12 cellular contexts compared by ENCODE assay signal in genomic region chr12:4280351-4281163, GRCh38. TPM values are rescaled to one million over a fixed set of nuclear protein-coding genes. Genes with fewer than 3 reads are reported as not detected.
DNase-seq lines count a peak whose midpoint lies in the region; ATAC-seq and TF ChIP-seq lines count a peak whose summit lies in the region.
"Had no signal": no experiment of that assay in that cellular context is flagged by ENCODE, and none has a peak within 500 bp of the region (broad histone marks: within the 10 kb centered on the region; RNA-seq: fewer than 3 reads in every experiment).

No MANE protein-coding gene starts in this region.

- TF ChIP-seq CTCF in breast epithelium (IDR thresholded peaks at IDR 0.05) (no peak), MCF 10A (IDR thresholded peaks at IDR 0.05; ENCODE audit: unreplicated experiment) (no peak), upper lobe of right lung (IDR thresholded peaks at IDR 0.05) (no peak)

- TF ChIP-seq POLR2A in breast epithelium (IDR thresholded peaks at IDR 0.05), result no peak

- no peak for DNase-seq in breast epithelium (ENCODE audit: low spot score in 2 of 2)
- DNase-seq in MCF 10A (ENCODE audit: unreplicated experiment), result no peak
- no peak for DNase-seq in effector memory CD4-positive, alpha-beta T cell
- peak; percentile 74 for DNase-seq in upper lobe of right lung
- no peak for DNase-seq in OCI-M2 (lab: John Stamatoyannopoulos, UW; ENCODE audit: unreplicated experiment)
- DNase-seq in NCI-H1417 treated with DMSO at 0.1 percent for 48 hours (lab: John Stamatoyannopoulos, UW), result no peak
- DNase-seq: kidney; NCI-H226; SK-N-SH; stimulated activated naive CD4-positive, alpha-beta T cell treated with Interleukin-2 at 50 U/mL for 16 hours had no signal

- H3K4me3 ChIP-seq in breast epithelium (peak overlapping the region in 1 of 3 donors; percentile 46), mucosa of rectum (ENCODE audit: low read length in 2 of 2) (peak overlapping the region; percentile 22 to 27), upper lobe of right lung (no peak overlapping the region)
- no peak overlapping the region for H3K4me3 ChIP-seq in effector memory CD4-positive, alpha-beta T cell (ENCODE audit: insufficient read depth, low read depth, low read length, poor library complexity, severe bottlenecking)

- H3K9ac ChIP-seq in mucosa of rectum (ENCODE audit: low read depth in 1 of 2, low read length in 2 of 2), result peak overlapping the region in 1 of 2 donors; percentile 5
- H3K9ac ChIP-seq: SK-N-SH had no signal

- no peaks in the 10 kb centered on the region for H3K9me3 ChIP-seq in breast epithelium
- no peaks in the 10 kb centered on the region for H3K9me3 ChIP-seq in effector memory CD4-positive, alpha-beta T cell (ENCODE audit: control insufficient read depth, low read length)
- H3K9me3 ChIP-seq in mucosa of rectum (ENCODE audit: control insufficient read depth in 2 of 2, low read length in 2 of 2), result no peaks in the 10 kb centered on the region
- H3K9me3 ChIP-seq in upper lobe of right lung, result no peaks in the 10 kb centered on the region
- H3K9me3 ChIP-seq: SK-N-SH had no signal

- POLR2A ChIA-PET in MCF 10A (lab: Yijun Ruan, JAX), result no interaction called here

- CTCF ChIA-PET in MCF 10A (lab: Yijun Ruan, JAX), result interaction anchor here (0.6 to 6.5 kb wide), 6 partner anchors 42 to 394 kb away, joined by 3 to 220 read pairs (median 4); no protein-coding TSS in a partner anchor

- H3K4me3 Mint-ChIP-seq in MCF 10A (ENCODE audit: unreplicated experiment), result no peak overlapping the region

- peaks cover 19% of the 10 kb centered on the region for H3K27me3 Mint-ChIP-seq in MCF 10A (ENCODE audit: insufficient read depth, unreplicated experiment)

- H3K4me1 ChIP-seq in breast epithelium (no peaks in the 10 kb centered on the region), mucosa of rectum (ENCODE audit: control insufficient read depth in 2 of 2, insufficient read depth in 2 of 2, low read length in 2 of 2) (peaks cover 50 to 51% of the 10 kb centered on the region in 2 donors), upper lobe of right lung (peaks cover 45% of the 10 kb centered on the region)
- peaks cover 61% of the 10 kb centered on the region for H3K4me1 ChIP-seq in effector memory CD4-positive, alpha-beta T cell (ENCODE audit: control insufficient read depth, insufficient read depth, low read length, poor library complexity, severe bottlenecking)

- no TSS peak for BruUV-seq in MCF 10A (replicated peaks; lab: Mats Ljungman, UMichigan)

- peaks cover 0 to 3% of the 10 kb centered on the region in 2 donors for H3K27me3 ChIP-seq in breast epithelium
- no peaks in the 10 kb centered on the region for H3K27me3 ChIP-seq in effector memory CD4-positive, alpha-beta T cell (replicated peaks; ENCODE audit: control insufficient read depth, insufficient read depth, low read length, poor library complexity, severe bottlenecking)
- no peaks in the 10 kb centered on the region for H3K27me3 ChIP-seq in mucosa of rectum (ENCODE audit: control insufficient read depth in 2 of 2, insufficient read depth in 2 of 2, low read length in 2 of 2)
- peaks cover 4% of the 10 kb centered on the region for H3K27me3 ChIP-seq in upper lobe of right lung

- no peak overlapping the region for H3K27ac Mint-ChIP-seq in MCF 10A (ENCODE audit: low read depth, unreplicated experiment)

- intact Hi-C loops in breast epithelium (cut with DNase I; ENCODE audit: low total_unique reads), result loop anchor here (10.0 kb wide), 1 partner anchor 396 kb away; no protein-coding TSS in a partner anchor
- intact Hi-C loops in MCF 10A (cut with micrococcal nuclease), result no loop called here
- intact Hi-C loops in upper lobe of right lung (cut with DNase I), result no loop called here

- peaks cover 71% of the 10 kb centered on the region for H3K36me3 Mint-ChIP-seq in MCF 10A (ENCODE audit: insufficient read depth, unreplicated experiment)

- H3K9me3 Mint-ChIP-seq in MCF 10A (ENCODE audit: unreplicated experiment), result no peaks in the 10 kb centered on the region

- H3K27ac ChIP-seq in breast epithelium, result peak overlapping the region; percentile 66 to 84
- peak overlapping the region; percentile 53 for H3K27ac ChIP-seq in effector memory CD4-positive, alpha-beta T cell (ENCODE audit: insufficient read depth, low read length, poor library complexity, severe bottlenecking)
- peak overlapping the region in 1 of 2 donors; percentile 28 for H3K27ac ChIP-seq in mucosa of rectum (ENCODE audit: low read depth in 2 of 2, low read length in 2 of 2)
- no peak overlapping the region for H3K27ac ChIP-seq in upper lobe of right lung

- ATAC-seq in upper lobe of right lung, result no peak
- ATAC-seq in GM19467 (IDR thresholded peaks at IDR 0.05; ENCODE audit: unreplicated experiment), result no peak

- H3K36me3 ChIP-seq in breast epithelium (no peaks in the 10 kb centered on the region), mucosa of rectum (ENCODE audit: control insufficient read depth in 2 of 2, insufficient read depth in 2 of 2, low read length in 2 of 2) (peaks cover 56 to 77% of the 10 kb centered on the region in 2 donors), upper lobe of right lung (peaks cover 61% of the 10 kb centered on the region)
- peaks cover 83% of the 10 kb centered on the region for H3K36me3 ChIP-seq in effector memory CD4-positive, alpha-beta T cell (ENCODE audit: control insufficient read depth, insufficient read depth, low read length)

- H3K4me1 Mint-ChIP-seq in MCF 10A (ENCODE audit: insufficient read depth, unreplicated experiment), result peaks cover 13% of the 10 kb centered on the region

RNA-seq across cellular contexts. Expression of gene CCND2, which starts 7.0 kb away (rescaled TPM):
- 10 to 100 TPM; 43.3 to 72.8 (median 53.7) TPM for total RNA-seq in breast epithelium
- 62.2 and 70.9 TPM in 2 replicates for total RNA-seq in MCF 10A (2022)
- 94.2 TPM for total RNA-seq in upper lobe of right lung

RNA-seq across cellular contexts. Expression of gene TIGAR, which starts 40.5 kb away (rescaled TPM):
- total RNA-seq in breast epithelium (1 to 10 TPM; 2.9 to 7.5 (median 6.9) TPM), MCF 10A (2022) (44.0 and 45.8 TPM in 2 replicates), upper lobe of right lung (20.0 TPM)

Comparison
In these comparisons a context has a peak if more than half of its experiments do, and no peak if none do; other contexts are left out.
1. H3K4me3 ChIP-seq: peak in mucosa of rectum (2 of 2); none in effector memory CD4-positive, alpha-beta T cell (single experiment) and upper lobe of right lung (single experiment).